ENCODE assay signal across 8 cellular contexts in the genomic region with DNA sequence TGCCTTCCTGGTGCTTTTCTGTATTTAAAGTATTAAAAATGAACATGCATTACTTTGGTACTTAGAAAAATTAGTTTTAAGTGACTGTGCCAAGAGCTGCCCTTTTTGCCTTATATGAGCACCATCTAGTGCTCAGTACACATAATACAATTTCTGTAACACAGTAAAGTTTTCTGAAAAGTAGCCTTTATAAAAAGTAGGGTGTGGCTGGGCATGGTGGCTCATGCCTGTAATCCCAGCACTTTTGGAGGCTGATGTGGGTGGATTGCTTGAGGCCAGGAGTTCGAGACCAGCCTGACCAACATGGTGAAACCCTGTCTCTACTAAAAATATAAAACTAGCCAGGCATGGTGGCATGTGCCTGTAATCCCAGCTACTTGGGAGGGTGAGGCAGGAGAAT. TPM values are rescaled to one million over a fixed set of nuclear protein-coding genes. Genes with fewer than 3 reads are reported as not detected.
DNase-seq lines count a peak whose midpoint lies in the region; ATAC-seq, FAIRE-seq and TF ChIP-seq lines count a peak whose summit lies in the region.
"Not testable (repeated sequence)": the region's sequence is repeated elsewhere in the genome, so short reads cannot be mapped to it uniquely, and the experiment has no call there.

No MANE protein-coding gene starts in this region.

- peak; percentile 79 for FAIRE-seq in GM18507 (lab: Jason Lieb, UNC)

- H3K27ac Mint-ChIP-seq in CD4-positive, CD25-positive, alpha-beta regulatory T cell: peak overlapping the region in 1 of 3 donors; percentile 59
- not testable (repeated sequence) for H3K27ac Mint-ChIP-seq in stimulated activated naive CD8-positive, alpha-beta T cell treated with anti-CD3 and anti-CD28 coated beads, Interleukin-15, amount 100 ng/mL, for 72 hours

- BruUV-seq in PC-9 (replicated peaks; lab: Mats Ljungman, UMichigan): not testable (repeated sequence)

- H3K79me2 ChIP-seq in PC-9 (ENCODE audit: low read depth): not testable (repeated sequence)

- H3K9me2 ChIP-seq in PC-9 (ENCODE audit: insufficient read depth): not testable (repeated sequence)

- CTCF ChIA-PET in PC-9 (lab: Charles Lee): interaction anchor here (0.7 to 1.0 kb wide), 6 partner anchors 17 to 466 kb away, joined by 3 to 7 read pairs (median 4); no protein-coding TSS in a partner anchor

- H3K27me3 Mint-ChIP-seq in CD4-positive, CD25-positive, alpha-beta regulatory T cell; stimulated activated naive CD8-positive, alpha-beta T cell treated with anti-CD3 and anti-CD28 coated beads, Interleukin-15, amount 100 ng/mL, for 72 hours: not testable (repeated sequence)

- H3K4me3 Mint-ChIP-seq in CD4-positive, CD25-positive, alpha-beta regulatory T cell; stimulated activated naive CD8-positive, alpha-beta T cell treated with anti-CD3 and anti-CD28 coated beads, Interleukin-15, amount 100 ng/mL, for 72 hours: not testable (repeated sequence)

- not testable (repeated sequence) for H2AFZ ChIP-seq in PC-9

- not testable (repeated sequence) for H3K27ac ChIP-seq in CD4-positive, CD25-positive, alpha-beta regulatory T cell (ENCODE audit: insufficient read depth, low read length, poor library complexity, severe bottlenecking); PC-9; ascending aorta

- peaks cover 10% of the 10 kb centered on the region for H3K36me3 Mint-ChIP-seq in CD4-positive, CD25-positive, alpha-beta regulatory T cell

- H4K20me1 ChIP-seq in PC-9 (ENCODE audit: insufficient read depth): not testable (repeated sequence)

- not testable (repeated sequence) for H3K9me3 Mint-ChIP-seq in CD4-positive, CD25-positive, alpha-beta regulatory T cell; stimulated activated naive CD8-positive, alpha-beta T cell treated with anti-CD3 and anti-CD28 coated beads, Interleukin-15, amount 100 ng/mL, for 72 hours

- peaks cover 16% of the 10 kb centered on the region for H3K4me1 ChIP-seq in CD4-positive, CD25-positive, alpha-beta regulatory T cell (ENCODE audit: control insufficient read depth, insufficient read depth, low read length, poor library complexity, severe bottlenecking)
- H3K4me1 ChIP-seq in PC-9 (replicated peaks; ENCODE audit: insufficient read depth); ascending aorta: not testable (repeated sequence)

- POLR2A ChIA-PET in PC-9 (lab: Charles Lee; ENCODE audit: unreplicated experiment): not testable (repeated sequence)

- not testable (repeated sequence) for H3K27me3 ChIP-seq in CD4-positive, CD25-positive, alpha-beta regulatory T cell (ENCODE audit: control insufficient read depth, insufficient read depth, low read length); MG63; PC-9 (ENCODE audit: insufficient read depth, low read depth); ascending aorta

- H3F3A ChIP-seq in PC-9 (ENCODE audit: insufficient read depth, low read depth): not testable (repeated sequence)

- DNase-seq in CD4-positive, CD25-positive, alpha-beta regulatory T cell: peak in 2 of 3 donors; percentile 23 to 60
- DNase-seq in GM18507 (ENCODE audit: extremely low spot score, insufficient read length, low read depth); ascending aorta (ENCODE audit: low spot score in 2 of 2); stimulated activated naive CD8-positive, alpha-beta T cell treated with anti-CD3 and anti-CD28 coated beads, Interleukin-15, amount 100 ng/mL, for 72 hours: not testable (repeated sequence)
- DNase-seq in MG63: peak; percentile 23
- peak in 1 of 2 experiments; percentile 53 for DNase-seq in PC-9
- DNase-seq in fibroblast of mammary gland (ENCODE audit: low read depth): peak; percentile 82
- peak; percentile 72 to 79 for DNase-seq in lung microvascular endothelial cell (ENCODE audit: low read depth in 2 of 2)

- not testable (repeated sequence) for H3K9me3 ChIP-seq in CD4-positive, CD25-positive, alpha-beta regulatory T cell (ENCODE audit: control insufficient read depth in 2 of 2, low read length in 2 of 2); MG63; PC-9 (ENCODE audit: insufficient read depth, low read depth); ascending aorta

- peak; percentile 70 for TF ChIP-seq CTCF in PC-9 (conservative IDR thresholded peaks at IDR 0.05)
- TF ChIP-seq CTCF in ascending aorta (IDR thresholded peaks at IDR 0.05): peak; percentile 26 to 60 (median 44)
- peak; percentile 57 for TF ChIP-seq CTCF in fibroblast of mammary gland (conservative IDR thresholded peaks at IDR 0.05; ENCODE audit: control insufficient read depth, insufficient read depth, low read depth, low read length)

- peaks cover 41 to 56% (median 47%) of the 10 kb centered on the region in 4 donors for H3K4me1 Mint-ChIP-seq in CD4-positive, CD25-positive, alpha-beta regulatory T cell
- peaks cover 35% of the 10 kb centered on the region for H3K4me1 Mint-ChIP-seq in stimulated activated naive CD8-positive, alpha-beta T cell treated with anti-CD3 and anti-CD28 coated beads, Interleukin-15, amount 100 ng/mL, for 72 hours

- intact Hi-C loops in PC-9 (cut with micrococcal nuclease; ENCODE audit: unreplicated experiment) (loop anchor here (2.0 kb wide), 1 partner anchor 177 kb away; no protein-coding TSS in a partner anchor), ascending aorta (cut with DNase I) (loop anchor here (10.0 kb wide), 1 partner anchor 641 kb away; no protein-coding TSS in a partner anchor)

- H3K36me3 ChIP-seq in CD4-positive, CD25-positive, alpha-beta regulatory T cell (ENCODE audit: control insufficient read depth, insufficient read depth, low read length); MG63; PC-9 (ENCODE audit: low read depth); ascending aorta: not testable (repeated sequence)

- H3K4me2 ChIP-seq in PC-9: not testable (repeated sequence)

- ATAC-seq in CD4-positive, CD25-positive, alpha-beta regulatory T cell (ENCODE audit: low read depth in 2 of 2): peak in 1 of 2 donors; percentile 66
- peak; percentile 67 for ATAC-seq in stimulated activated naive CD8-positive, alpha-beta T cell treated with anti-CD3 and anti-CD28 coated beads, Interleukin-15, amount 100 ng/mL, for 72 hours

- H3K4me3 ChIP-seq in CD4-positive, CD25-positive, alpha-beta regulatory T cell (ENCODE audit: low read depth, low read length); MG63; PC-9; ascending aorta; fibroblast of mammary gland (ENCODE audit: control insufficient read depth, low read depth, low read length): not testable (repeated sequence)

RNA-seq across cellular contexts. Expression of a gene that starts 45.0 kb away (rescaled TPM):
- 67.3 TPM for total RNA-seq in CD4-positive, CD25-positive, alpha-beta regulatory T cell
- 10 to 100 TPM; 30.1 to 42.4 (median 35.3) TPM for polyA plus RNA-seq in CD4-positive, CD25-positive, alpha-beta regulatory T cell
- 31.9 and 118 TPM in 2 replicates for total RNA-seq in MG63 (2014; rRNA removed; shearing (Covaris generic); ENCODE audit: low replicate concordance)
- total RNA-seq in PC-9 (2021) (28.0 and 40.8 TPM in 2 replicates), ascending aorta (250 TPM), lung microvascular endothelial cell (16.1 and 20.4 TPM in 2 replicates)
